In genomic region chr7:17680026-17680425, GRCh38 we compare ENCODE assay signal across 9 cellular contexts.
DNase-seq lines count a peak whose midpoint lies in the region; ATAC-seq and TF ChIP-seq lines count a peak whose summit lies in the region.
"Had no signal": no experiment of that assay in that cellular context is flagged by ENCODE, and none has a peak within 500 bp of the region (broad histone marks: within the 10 kb centered on the region; RNA-seq: fewer than 3 reads in every experiment).

No MANE protein-coding gene starts in this region.

- TF ChIP-seq CTCF in GM12865 (IDR thresholded peaks at IDR 0.05; ENCODE audit: insufficient read depth, low read depth, low read length, missing control alignments): no peak
- no peak for TF ChIP-seq CTCF in WTC11 (IDR thresholded peaks at IDR 0.05)
- TF ChIP-seq CTCF in left ventricle myocardium inferior (IDR thresholded peaks at IDR 0.05; ENCODE audit: borderline replicate concordance): no peak
- no peak for TF ChIP-seq CTCF in sigmoid colon (IDR thresholded peaks at IDR 0.05)
- no peak for TF ChIP-seq CTCF in uterus (IDR thresholded peaks at IDR 0.05)
- no peak for TF ChIP-seq CTCF in Caco-2 (IDR thresholded peaks at IDR 0.05; ENCODE audit: insufficient read depth in 1 of 2, low read depth in 1 of 2, low read length in 1 of 2, severe bottlenecking in 1 of 2, unreplicated experiment in 1 of 2)

- H3K36me3 ChIP-seq in left ventricle myocardium inferior (no peaks in the 10 kb centered on the region), sigmoid colon (no peaks in the 10 kb centered on the region), uterus (no peaks in the 10 kb centered on the region), Caco-2 (ENCODE audit: control insufficient read depth, insufficient read depth, low read length) (no peaks in the 10 kb centered on the region)

- ATAC-seq in WTC11: peak; percentile 62
- ATAC-seq in HG02759 (IDR thresholded peaks at IDR 0.05; ENCODE audit: unreplicated experiment): no peak

- H3K27ac Mint-ChIP-seq in WTC11 (no peak overlapping the region), Caco-2 (ENCODE audit: unreplicated experiment) (no peak overlapping the region)

- H3K4me3 Mint-ChIP-seq in WTC11: no peak overlapping the region
- no peak overlapping the region for H3K4me3 Mint-ChIP-seq in Caco-2 (ENCODE audit: unreplicated experiment)

- H3K4me1 ChIP-seq in left ventricle myocardium inferior (peaks cover 40% of the 10 kb centered on the region), sigmoid colon (peaks cover 0 to 19% (median 13%) of the 10 kb centered on the region in 4 donors), uterus (no peaks in the 10 kb centered on the region), Caco-2 (peaks cover 28% of the 10 kb centered on the region)

- TF ChIP-seq POLR2A in sigmoid colon (IDR thresholded peaks at IDR 0.05): no peak
- no peak for TF ChIP-seq POLR2A in uterus (IDR thresholded peaks at IDR 0.05)

- peaks cover 2% of the 10 kb centered on the region for H3K9me3 Mint-ChIP-seq in WTC11
- H3K9me3 Mint-ChIP-seq in Caco-2 (ENCODE audit: unreplicated experiment): no peaks in the 10 kb centered on the region

- H3K9me3 ChIP-seq in left ventricle myocardium inferior (replicated peaks) (no peaks in the 10 kb centered on the region), sigmoid colon (no peaks in the 10 kb centered on the region), uterus (no peaks in the 10 kb centered on the region), Caco-2 (no peaks in the 10 kb centered on the region)

- DNase-seq in GM12865 (ENCODE audit: low read depth) (peak; percentile 8), WTC11 (ENCODE audit: low spot score) (no peak), left ventricle myocardium inferior (no peak), sigmoid colon (peak; percentile 78), uterus (no peak), Caco-2 (no peak), AG08396 (ENCODE audit: low spot score) (no peak)

- H3K27me3 Mint-ChIP-seq in WTC11 (ENCODE audit: low read depth): no peaks in the 10 kb centered on the region
- H3K27me3 Mint-ChIP-seq in Caco-2 (ENCODE audit: insufficient read depth, unreplicated experiment): no peaks in the 10 kb centered on the region

- peaks cover 12% of the 10 kb centered on the region for H3K4me1 Mint-ChIP-seq in WTC11
- H3K4me1 Mint-ChIP-seq in Caco-2 (ENCODE audit: low read depth, unreplicated experiment): peaks cover 17% of the 10 kb centered on the region

- no peaks in the 10 kb centered on the region for H3K27me3 ChIP-seq in left ventricle myocardium inferior (ENCODE audit: low read depth)
- H3K27me3 ChIP-seq in sigmoid colon: no peaks in the 10 kb centered on the region
- H3K27me3 ChIP-seq in uterus: no peaks in the 10 kb centered on the region
- H3K27me3 ChIP-seq in Caco-2 (replicated peaks; ENCODE audit: control insufficient read depth, insufficient read depth, low read length): no peaks in the 10 kb centered on the region

- intact Hi-C loops in left ventricle myocardium inferior (cut with micrococcal nuclease) (loop anchor here (10.0 kb wide), 1 partner anchor 1985 kb away; no protein-coding TSS in a partner anchor), sigmoid colon (cut with DNase I) (no loop called here), uterus (cut with DNase I; ENCODE audit: low total_unique reads) (no loop called here), Caco-2 (cut with micrococcal nuclease; ENCODE audit: unreplicated experiment) (loop anchor here (2.0 kb wide), 1 partner anchor 93 kb away; no protein-coding TSS in a partner anchor)

- H3K36me3 Mint-ChIP-seq in WTC11 (no peaks in the 10 kb centered on the region), Caco-2 (ENCODE audit: insufficient read depth, unreplicated experiment) (no peaks in the 10 kb centered on the region)

- no peak for TF ChIP-seq EP300 in sigmoid colon (IDR thresholded peaks at IDR 0.05)

- CTCF ChIA-PET in WTC11 (lab: Charles Lee) (interaction anchor here (1.1 to 1.3 kb wide), 3 partner anchors 12 to 671 kb away, joined by 3 to 7 read pairs (median 4); no protein-coding TSS in a partner anchor), Caco-2 (lab: Charles Lee) (no interaction called here)

- POLR2A ChIA-PET in WTC11 (lab: Charles Lee) (no interaction called here), Caco-2 (lab: Charles Lee) (no interaction called here)

- H3K27ac ChIP-seq in left ventricle myocardium inferior (replicated peaks) (peak overlapping the region; percentile 39), sigmoid colon (peak overlapping the region; percentile 2 to 61 (median 20)), uterus (no peak overlapping the region)
- H3K27ac ChIP-seq: PC-9 had no signal

- H3K4me3 ChIP-seq in GM12865 (ENCODE audit: low read depth, low read length): no peak overlapping the region
- H3K4me3 ChIP-seq in left ventricle myocardium inferior: no peak overlapping the region
- H3K4me3 ChIP-seq in sigmoid colon: no peak overlapping the region
- no peak overlapping the region for H3K4me3 ChIP-seq in uterus
- H3K4me3 ChIP-seq in Caco-2 (ENCODE audit: low read depth, low read length): no peak overlapping the region
- H3K4me3 ChIP-seq: PC-9 had no signal

- BruUV-seq in Caco-2 (replicated peaks; lab: Mats Ljungman, UMichigan): no TSS peak

- WGBS in sigmoid colon, 2 donors: 45 to 53% methylated on average over 6 of the region's 6 CpGs

TF ChIP-seq in WTC11, 78 proteins besides CTCF, POLR2A, EP300 and RAD21 (continues in another document):
- TF ChIP-seq ZNF396 (CRISPR knock-in tag; IDR thresholded peaks at IDR 0.05; ENCODE audit: borderline replicate concordance): no peak
- no peak for TF ChIP-seq E2F4 (CRISPR knock-in tag; IDR thresholded peaks at IDR 0.05; ENCODE audit: borderline replicate concordance, low read depth)
- TF ChIP-seq IRF2 (CRISPR knock-in tag; IDR thresholded peaks at IDR 0.05; ENCODE audit: borderline replicate concordance, low read depth): no peak
- TF ChIP-seq, protein P1, sequence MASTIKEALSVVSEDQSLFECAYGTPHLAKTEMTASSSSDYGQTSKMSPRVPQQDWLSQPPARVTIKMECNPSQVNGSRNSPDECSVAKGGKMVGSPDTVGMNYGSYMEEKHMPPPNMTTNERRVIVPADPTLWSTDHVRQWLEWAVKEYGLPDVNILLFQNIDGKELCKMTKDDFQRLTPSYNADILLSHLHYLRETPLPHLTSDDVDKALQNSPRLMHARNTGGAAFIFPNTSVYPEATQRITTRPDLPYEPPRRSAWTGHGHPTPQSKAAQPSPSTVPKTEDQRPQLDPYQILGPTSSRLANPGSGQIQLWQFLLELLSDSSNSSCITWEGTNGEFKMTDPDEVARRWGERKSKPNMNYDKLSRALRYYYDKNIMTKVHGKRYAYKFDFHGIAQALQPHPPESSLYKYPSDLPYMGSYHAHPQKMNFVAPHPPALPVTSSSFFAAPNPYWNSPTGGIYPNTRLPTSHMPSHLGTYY (CRISPR knock-in tag; IDR thresholded peaks at IDR 0.05): no peak
- TF ChIP-seq AFF4 (CRISPR knock-in tag; IDR thresholded peaks at IDR 0.05; ENCODE audit: borderline replicate concordance): no peak
- TF ChIP-seq, protein P2, sequence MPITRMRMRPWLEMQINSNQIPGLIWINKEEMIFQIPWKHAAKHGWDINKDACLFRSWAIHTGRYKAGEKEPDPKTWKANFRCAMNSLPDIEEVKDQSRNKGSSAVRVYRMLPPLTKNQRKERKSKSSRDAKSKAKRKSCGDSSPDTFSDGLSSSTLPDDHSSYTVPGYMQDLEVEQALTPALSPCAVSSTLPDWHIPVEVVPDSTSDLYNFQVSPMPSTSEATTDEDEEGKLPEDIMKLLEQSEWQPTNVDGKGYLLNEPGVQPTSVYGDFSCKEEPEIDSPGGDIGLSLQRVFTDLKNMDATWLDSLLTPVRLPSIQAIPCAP (CRISPR knock-in tag; IDR thresholded peaks at IDR 0.05): no peak
- TF ChIP-seq TEAD4 (CRISPR knock-in tag; IDR thresholded peaks at IDR 0.05): no peak
- no peak for TF ChIP-seq NR1H2 (CRISPR knock-in tag; IDR thresholded peaks at IDR 0.05)
- no peak for TF ChIP-seq ZBTB21 (CRISPR knock-in tag; IDR thresholded peaks at IDR 0.05; ENCODE audit: borderline replicate concordance)
- no peak for TF ChIP-seq MXD4 (CRISPR knock-in tag; IDR thresholded peaks at IDR 0.05; ENCODE audit: borderline replicate concordance)

Comparison
In these comparisons a context has a peak if more than half of its experiments do, and no peak if none do; other contexts are left out.
1. DNase-seq: peak in GM12865 (single experiment) and sigmoid colon (single experiment); none in WTC11 (single experiment), left ventricle myocardium inferior (single experiment), uterus (0 of 2), Caco-2 (0 of 2) and AG08396 (single experiment).
2. H3K27ac ChIP-seq: peak in left ventricle myocardium inferior (single experiment) and sigmoid colon (4 of 4); none in uterus (0 of 2).
3. intact Hi-C loops: an anchor here in left ventricle myocardium inferior (10.0 kb wide) and Caco-2 (2.0 kb wide); none called in sigmoid colon and uterus.